ENCODE assay signal across 21 cellular contexts in the genomic region with DNA sequence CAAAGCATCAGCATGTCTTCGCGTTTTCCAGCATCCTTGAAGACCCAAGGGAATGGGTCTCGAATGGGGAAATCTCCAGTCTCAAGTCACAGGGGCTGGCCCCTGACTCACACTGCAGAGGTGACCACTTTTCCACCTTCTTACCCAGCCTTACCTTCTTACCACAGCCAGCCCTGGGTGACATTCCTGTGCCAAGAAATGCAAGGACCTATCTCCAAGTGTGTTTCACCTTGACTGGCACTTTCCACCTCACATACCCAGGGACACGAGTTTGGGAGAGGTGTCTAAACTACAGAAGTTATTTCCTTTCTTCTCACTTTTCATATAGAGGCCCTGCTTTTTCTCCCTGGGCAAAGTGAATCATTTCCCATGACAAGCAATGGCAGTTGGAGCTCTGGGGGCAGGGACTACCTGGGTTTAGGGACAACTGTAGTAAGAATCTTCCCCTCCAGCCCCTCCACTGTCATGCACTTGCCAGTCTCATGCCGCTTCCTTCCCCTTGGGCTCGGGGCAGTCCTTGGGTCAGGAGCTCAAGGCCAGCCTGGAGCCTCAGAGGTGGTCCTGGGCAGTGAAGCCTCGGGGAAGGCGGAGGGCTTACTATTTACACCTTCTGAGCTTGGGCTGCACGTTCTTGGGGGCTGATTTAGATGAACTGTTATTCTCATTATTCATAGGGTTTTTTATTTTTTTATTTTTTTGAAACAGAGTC. TPM values are rescaled to one million over a fixed set of nuclear protein-coding genes. Genes with fewer than 3 reads are reported as not detected.
DNase-seq lines count a peak whose midpoint lies in the region; ATAC-seq, FAIRE-seq and TF ChIP-seq lines count a peak whose summit lies in the region.
"Had no signal": no experiment of that assay in that cellular context is flagged by ENCODE, and none has a peak within 500 bp of the region (broad histone marks: within the 10 kb centered on the region; RNA-seq: fewer than 3 reads in every experiment).

No MANE protein-coding gene starts in this region.

- peaks cover 13% of the 10 kb centered on the region for H3K4me1 ChIP-seq in astrocyte (ENCODE audit: insufficient read depth, low read length)
- H3K4me1 ChIP-seq in lower lobe of right lung: peaks cover 13% of the 10 kb centered on the region
- H3K4me1 ChIP-seq in rectal smooth muscle tissue (ENCODE audit: control insufficient read depth, insufficient read depth, low read length): no peaks in the 10 kb centered on the region

- no peak overlapping the region for H3K4me2 ChIP-seq in astrocyte (ENCODE audit: low read length)
- H3K4me2 ChIP-seq: PC-9 had no signal

- H3K27me3 Mint-ChIP-seq in astrocyte (ENCODE audit: low read depth, unreplicated experiment): peaks cover 15% of the 10 kb centered on the region
- no peaks in the 10 kb centered on the region for H3K27me3 Mint-ChIP-seq in type B pancreatic cell

- no peak for DNase-seq in HL-60 (ENCODE audit: low read depth in 1 of 2, low spot score in 1 of 2)
- no peak for DNase-seq in astrocyte (ENCODE audit: low read depth)
- DNase-seq in lower lobe of right lung: no peak
- no peak for DNase-seq in G401 (ENCODE audit: low spot score)
- no peak for DNase-seq in erythroblast (lab: John Stamatoyannopoulos, UW)
- no peak for DNase-seq in type B pancreatic cell (ENCODE audit: extremely low spot score, unreplicated experiment)
- DNase-seq: BE2C, EL, KBM-7, MM.1S, NCI-H1092, NCI-H1436, NCI-H187 treated with DMSO at 0.1 percent for 48 hours, NCI-H2227 treated with DMSO at 0.1 percent for 48 hours, NCI-H510A, PC-9, RPMI8226, SHP77 treated with DMSO at 0.1 percent for 48 hours had no signal

- H3K4me3 Mint-ChIP-seq in astrocyte (ENCODE audit: unreplicated experiment) (no peak overlapping the region), type B pancreatic cell (no peak overlapping the region)

- H3K36me3 ChIP-seq in astrocyte (ENCODE audit: insufficient read depth, low read length) (no peaks in the 10 kb centered on the region), lower lobe of right lung (no peaks in the 10 kb centered on the region), rectal smooth muscle tissue (ENCODE audit: control insufficient read depth, insufficient read depth, low read length) (no peaks in the 10 kb centered on the region)
- H3K36me3 ChIP-seq: BE2C had no signal

- H3K4me1 Mint-ChIP-seq in astrocyte (ENCODE audit: low read depth, unreplicated experiment) (peaks cover 9% of the 10 kb centered on the region), type B pancreatic cell (ENCODE audit: unreplicated experiment) (peaks cover 23% of the 10 kb centered on the region)

- no peak for FAIRE-seq in astrocyte (lab: Jason Lieb, UNC)
- FAIRE-seq: D721Med, H54 had no signal

- H3K4me3 ChIP-seq in HL-60 (replicated peaks; ENCODE audit: insufficient read depth, low read length) (no peak overlapping the region), astrocyte (ENCODE audit: insufficient read depth, low read depth, low read length) (no peak overlapping the region), lower lobe of right lung (peak overlapping the region; percentile 20), rectal smooth muscle tissue (ENCODE audit: low read length) (peak overlapping the region; percentile 35)
- H3K4me3 ChIP-seq: PC-9 had no signal

- no peaks in the 10 kb centered on the region for H4K20me1 ChIP-seq in astrocyte (ENCODE audit: insufficient read depth, low read length)

- H3K27me3 ChIP-seq in HL-60 (ENCODE audit: insufficient read depth, poor library complexity, severe bottlenecking) (no peaks in the 10 kb centered on the region), astrocyte (ENCODE audit: insufficient read depth, low read length) (no peaks in the 10 kb centered on the region), lower lobe of right lung (ENCODE audit: low read depth) (no peaks in the 10 kb centered on the region), rectal smooth muscle tissue (ENCODE audit: control insufficient read depth, insufficient read depth, low read length) (no peaks in the 10 kb centered on the region)
- H3K27me3 ChIP-seq: BE2C had no signal

- intact Hi-C loops in lower lobe of right lung (cut with DNase I): no loop called here

- H3K27ac Mint-ChIP-seq in astrocyte (ENCODE audit: unreplicated experiment) (peak overlapping the region; percentile 21), type B pancreatic cell (no peak overlapping the region)

- in situ Hi-C loops in G401 (cut with HindIII; ENCODE audit: low sequenced_read_pairs): no loop called here

- H2AFZ ChIP-seq in astrocyte (ENCODE audit: low read depth, low read length): no peak overlapping the region
- H2AFZ ChIP-seq: PC-9 had no signal

- H3K27ac ChIP-seq in HL-60 (replicated peaks) (peak overlapping the region; percentile 13; the same call in 1 of the 2 replicates), astrocyte (ENCODE audit: low read depth, low read length) (no peak overlapping the region), lower lobe of right lung (peak overlapping the region; percentile 18), rectal smooth muscle tissue (ENCODE audit: low read depth, low read length) (no peak overlapping the region)
- H3K27ac ChIP-seq: PC-9 had no signal

- no peak overlapping the region for H3K9ac ChIP-seq in astrocyte (ENCODE audit: low read length)
- no peak overlapping the region for H3K9ac ChIP-seq in rectal smooth muscle tissue (ENCODE audit: low read length)

- TF ChIP-seq CTCF in HL-60 (IDR thresholded peaks at IDR 0.05; ENCODE audit: insufficient read depth, low read length) (no peak), astrocyte (IDR thresholded peaks at IDR 0.05; ENCODE audit: insufficient read depth, low read depth, low read length) (no peak), lower lobe of right lung (IDR thresholded peaks at IDR 0.05) (no peak), type B pancreatic cell (conservative IDR thresholded peaks at IDR 0.05) (no peak)

- no peak for ATAC-seq in lower lobe of right lung

- H3K79me2 ChIP-seq in astrocyte (ENCODE audit: insufficient read depth, low read length): no peaks in the 10 kb centered on the region

- no peaks in the 10 kb centered on the region for H3K36me3 Mint-ChIP-seq in astrocyte (ENCODE audit: low read depth, unreplicated experiment)
- H3K36me3 Mint-ChIP-seq in type B pancreatic cell: no peaks in the 10 kb centered on the region

- no peak for TF ChIP-seq POLR2A in erythroblast (IDR thresholded peaks at IDR 0.05; ENCODE audit: low read length)

- H3K9me3 Mint-ChIP-seq in astrocyte (ENCODE audit: unreplicated experiment) (peaks cover 2% of the 10 kb centered on the region), type B pancreatic cell (no peaks in the 10 kb centered on the region)

- H3K9me3 ChIP-seq in astrocyte (ENCODE audit: insufficient read depth, low read depth, low read length) (no peaks in the 10 kb centered on the region), lower lobe of right lung (no peaks in the 10 kb centered on the region)
- H3K9me3 ChIP-seq: BE2C had no signal

RNA-seq across cellular contexts. Expression of a gene that starts 16.8 kb away (rescaled TPM):
- 0.87 and 1.2 TPM in 2 replicates for total RNA-seq in astrocyte
- 30.6 TPM for total RNA-seq in lower lobe of right lung
- under 0.01 and 0.03 TPM in 2 replicates for total RNA-seq in G401 (2014; rRNA removed; shearing (Covaris generic))
- 7.8 and 22.3 TPM in 2 replicates for total RNA-seq in type B pancreatic cell (ENCODE audit: low replicate concordance)

Comparison
In these comparisons a context has a peak if more than half of its experiments do, and no peak if none do; other contexts are left out.
1. H3K27ac ChIP-seq: peak in HL-60 (single experiment) and lower lobe of right lung (single experiment); none in astrocyte (single experiment) and rectal smooth muscle tissue (single experiment).
2. H3K4me3 ChIP-seq: peak in lower lobe of right lung (single experiment) and rectal smooth muscle tissue (single experiment); none in HL-60 (single experiment) and astrocyte (single experiment).